In the genomic region with DNA sequence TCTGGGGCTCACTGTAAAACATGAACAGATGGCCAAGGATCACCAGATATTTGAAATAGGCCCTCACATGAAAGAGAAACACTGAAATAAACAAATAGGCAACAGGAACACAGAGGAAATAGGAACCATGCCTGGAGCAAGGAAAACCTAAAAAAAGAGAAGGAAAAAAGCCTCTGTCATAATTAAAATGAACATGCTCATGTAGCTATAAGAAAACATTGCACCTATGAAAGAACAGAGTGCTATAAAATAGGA, we compare ENCODE assay signal across 27 cellular contexts.
"Had no signal": no experiment of that assay in that cellular context is flagged by ENCODE, and none has a peak within 500 bp of the region (broad histone marks: within the 10 kb centered on the region; RNA-seq: fewer than 3 reads in every experiment).

No MANE protein-coding gene starts in this region.

- H3K36me3 Mint-ChIP-seq: activated naive CD8-positive, alpha-beta T cell treated with anti-CD3 and anti-CD28 coated beads for 36 hours; WTC11 had no signal

- H3K9me3 ChIP-seq: adrenal gland, body of pancreas, gastroesophageal sphincter, spleen, thoracic aorta had no signal

- H3K4me3 ChIP-seq: adrenal gland, body of pancreas, coronary artery, gastroesophageal sphincter, spleen, thoracic aorta had no signal

- FAIRE-seq: keratinocyte, urothelium cell line had no signal

- H3K4me1 Mint-ChIP-seq: activated naive CD8-positive, alpha-beta T cell treated with anti-CD3 and anti-CD28 coated beads for 36 hours; nephron had no signal

- H3K9me3 Mint-ChIP-seq: activated CD8-positive, alpha-beta T cell treated with anti-CD3 and anti-CD28 coated beads for 36 hours; activated naive CD8-positive, alpha-beta T cell treated with anti-CD3 and anti-CD28 coated beads for 36 hours; effector memory CD8-positive, alpha-beta T cell; T-helper 1 cell treated with Interleukin-12 subunit alpha and Interleukin-12 subunit beta and Interleukin-4 antibody, amounts not matched to agents 30 μg/mL and 1 μg/mL, for 36 hours; WTC11 had no signal

- H3K27me3 ChIP-seq: body of pancreas had no signal

- H3K27ac ChIP-seq: adrenal gland, body of pancreas, coronary artery, gastroesophageal sphincter, spleen, thoracic aorta had no signal

- ATAC-seq: activated CD8-positive, alpha-beta T cell treated with anti-CD3 and anti-CD28 coated beads for 36 hours; body of pancreas; effector memory CD8-positive, alpha-beta T cell; gastroesophageal sphincter; left colon; right cardiac atrium; WTC11 had no signal

- H3K36me3 ChIP-seq: adrenal gland, gastroesophageal sphincter, spleen, thoracic aorta had no signal

- DNase-seq: activated CD4-positive, alpha-beta T cell treated with anti-CD3 and anti-CD28 coated beads, Interleukin-2, amount 50 U/mL, for 1 hour; activated CD8-positive, alpha-beta T cell treated with anti-CD3 and anti-CD28 coated beads for 36 hours; activated naive CD4-positive, alpha-beta T cell; activated naive CD8-positive, alpha-beta T cell treated with anti-CD3 and anti-CD28 coated beads for 36 hours; activated T-cell treated with anti-CD3 and anti-CD28 coated beads, Interleukin-2, amount 50 U/mL, for 48 hours; adrenal gland; aorta; body of pancreas; effector memory CD8-positive, alpha-beta T cell; head of caudate nucleus; hippocampal formation; left colon; mammary epithelial cell; posterior cingulate gyrus; right cardiac atrium; spleen; stimulated activated naive CD4-positive, alpha-beta T cell treated with Interleukin-2 at 50 U/mL for 16 hours; T1000; trophoblast cell had no signal

- H3K4me3 Mint-ChIP-seq: activated CD8-positive, alpha-beta T cell treated with anti-CD3 and anti-CD28 coated beads for 36 hours; activated naive CD8-positive, alpha-beta T cell treated with anti-CD3 and anti-CD28 coated beads for 36 hours; effector memory CD8-positive, alpha-beta T cell; nephron; T-helper 1 cell treated with Interleukin-12 subunit alpha and Interleukin-12 subunit beta and Interleukin-4 antibody, amounts not matched to agents 30 μg/mL and 1 μg/mL, for 36 hours; WTC11 had no signal

- H3K4me1 ChIP-seq: adrenal gland, body of pancreas, gastroesophageal sphincter, spleen had no signal

- H3K27ac Mint-ChIP-seq: activated CD8-positive, alpha-beta T cell treated with anti-CD3 and anti-CD28 coated beads for 36 hours; activated naive CD8-positive, alpha-beta T cell treated with anti-CD3 and anti-CD28 coated beads for 36 hours; effector memory CD8-positive, alpha-beta T cell; nephron; T-helper 1 cell treated with Interleukin-12 subunit alpha and Interleukin-12 subunit beta and Interleukin-4 antibody, amounts not matched to agents 30 μg/mL and 1 μg/mL, for 36 hours; WTC11 had no signal
